Comparison of ENCODE assay signal across 8 cellular contexts in the genomic region with DNA sequence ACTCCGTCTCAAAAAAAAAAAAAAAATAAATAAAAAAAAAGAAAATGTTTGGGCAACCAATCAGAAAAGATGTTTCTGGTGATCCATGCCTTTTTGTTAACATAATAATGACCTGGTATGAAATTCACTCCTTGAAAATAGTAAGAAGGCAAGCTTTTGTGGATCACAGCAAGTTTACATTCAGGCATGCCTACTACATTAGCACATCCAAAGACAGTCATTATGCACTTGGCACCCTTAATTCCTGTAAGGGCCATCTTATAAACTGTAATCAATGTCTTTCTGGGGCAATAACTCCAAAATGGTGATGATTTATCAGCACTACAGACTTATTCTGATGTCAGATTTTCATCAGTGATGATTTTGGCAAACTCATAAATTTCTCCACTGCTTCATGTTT.
"Had no signal": no experiment of that assay in that cellular context is flagged by ENCODE, and none has a peak within 500 bp of the region (broad histone marks: within the 10 kb centered on the region; RNA-seq: fewer than 3 reads in every experiment).

No MANE protein-coding gene starts in this region.

- ATAC-seq: HCT116, K562 had no signal

- H3K9me3 ChIP-seq: HAP-1 had no signal

- H3K4me3 ChIP-seq: HAP-1, K562 had no signal

- H3K4me1 ChIP-seq: HAP-1 had no signal

- H3K36me3 ChIP-seq: HAP-1 had no signal

- H3K4me3 Mint-ChIP-seq: HFFc6 had no signal

- H3K27ac ChIP-seq: HL-60 had no signal

- H3K27ac Mint-ChIP-seq: HFFc6 had no signal

- DNase-seq: GOT3, H7, HFFc6, IMR-90 had no signal
